8 cellular contexts compared by ENCODE assay signal in the genomic region with DNA sequence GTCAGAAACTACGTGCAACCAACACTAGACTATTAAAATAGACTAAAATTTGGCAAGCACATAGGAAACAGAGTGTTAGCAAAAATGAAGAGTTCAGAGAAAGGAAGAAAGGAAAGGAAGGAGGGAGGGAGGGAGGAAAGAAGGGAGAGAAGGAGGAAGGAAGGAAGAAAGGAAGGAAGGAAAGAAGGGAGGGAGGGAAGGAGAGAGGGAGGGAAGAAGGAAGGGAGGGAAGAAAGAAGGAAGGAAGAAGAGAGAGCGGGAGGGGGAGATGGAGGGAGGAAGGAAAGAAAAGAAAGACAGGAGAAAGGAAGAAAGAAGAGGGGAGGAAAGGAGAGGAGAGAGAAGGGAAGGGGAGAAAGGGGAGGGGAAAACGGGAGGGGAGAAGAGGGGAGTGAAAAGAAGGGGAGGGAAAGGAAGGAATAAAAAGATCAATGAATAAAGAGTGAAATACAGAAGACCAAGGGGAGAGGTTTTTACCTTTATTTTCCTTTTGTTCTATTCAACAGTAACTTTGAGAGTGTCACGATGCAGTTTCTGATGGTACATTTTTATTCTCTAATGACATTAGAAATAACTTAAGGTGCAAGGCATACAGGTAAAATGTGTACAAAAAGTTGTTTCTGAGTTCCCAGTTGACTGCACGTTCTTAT.
"Had no signal": no experiment of that assay in that cellular context is flagged by ENCODE, and none has a peak within 500 bp of the region (broad histone marks: within the 10 kb centered on the region; RNA-seq: fewer than 3 reads in every experiment).

No MANE protein-coding gene starts in this region.

- H3K4me3 ChIP-seq: GM23338 had no signal

- H3K4me2 ChIP-seq: GM23338, KMS-11 had no signal

- H2AFZ ChIP-seq: GM23338 had no signal

- ATAC-seq: GM23338 had no signal

- H3K9me3 Mint-ChIP-seq: GM23338, H9, HFFc6 had no signal

- H3K9ac ChIP-seq: KMS-11 had no signal

- H3K27ac Mint-ChIP-seq: GM23338, H9, HFFc6 had no signal

- H3K27ac ChIP-seq: HL-60, KMS-11 had no signal

- H3K4me3 Mint-ChIP-seq: GM23338, H9, HFFc6 had no signal

- DNase-seq: H9, HFFc6, KBM-7 had no signal

- FAIRE-seq: H1, H54 had no signal

- H3K4me1 Mint-ChIP-seq: GM23338, H9 had no signal
